ENCODE assay signal across 1 cellular context in the genomic region with DNA sequence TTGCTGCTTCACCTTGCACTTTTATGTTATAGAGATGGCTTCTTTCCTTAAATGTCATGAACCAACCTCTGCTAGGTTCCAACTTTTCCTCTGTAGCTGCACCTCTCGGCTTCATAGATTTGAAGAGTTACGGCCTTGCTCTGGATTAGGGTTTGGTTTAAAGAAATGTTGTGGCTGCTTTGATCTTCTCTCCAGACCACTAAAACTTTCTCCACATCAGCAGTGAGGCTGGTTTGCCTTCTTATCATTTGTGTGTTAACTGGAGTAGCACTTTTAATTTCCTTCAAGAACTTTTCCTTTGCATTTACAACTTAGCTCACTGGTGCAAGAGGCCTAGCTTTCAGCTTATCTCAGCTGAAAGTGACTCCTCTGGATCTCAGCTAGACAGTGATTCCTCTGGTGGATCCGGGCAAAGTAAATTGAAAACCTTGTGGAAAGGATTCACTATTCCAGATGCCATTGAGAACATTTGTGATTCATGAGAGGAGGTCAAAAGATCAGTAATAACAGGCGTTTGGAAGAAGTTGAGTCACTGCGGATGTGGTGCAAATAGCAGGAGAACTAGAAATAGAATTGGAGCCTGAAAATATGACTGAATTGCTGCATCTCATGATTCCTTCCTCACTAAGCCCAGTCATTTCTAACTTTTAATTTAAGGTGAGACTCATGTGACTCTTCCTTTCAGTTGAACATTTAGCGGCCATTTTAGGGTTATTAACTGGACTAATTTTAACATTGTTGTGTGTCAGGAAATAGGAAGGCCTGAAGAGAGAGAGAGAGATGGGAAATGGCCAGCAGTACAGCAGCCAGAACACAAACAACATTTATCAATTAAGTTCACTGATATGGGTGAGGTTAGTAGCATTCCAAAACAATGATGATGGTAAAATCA.
TF ChIP-seq lines count a peak whose summit lies in the region.

No MANE protein-coding gene starts in this region.

TF ChIP-seq in GM12878, 131 proteins besides CTCF, POLR2A, EP300 and RAD21 (continued from another document and continues in another):
- TF ChIP-seq NRF1 (conservative IDR thresholded peaks at IDR 0.05; ENCODE audit: low read depth, low read length) (no peak), CEBPZ (IDR thresholded peaks at IDR 0.05; ENCODE audit: low read depth, low read length) (no peak), NKRF (conservative IDR thresholded peaks at IDR 0.05) (no peak), SMAD1 (IDR thresholded peaks at IDR 0.05; ENCODE audit: low read depth, partially characterized antibody) (peak; percentile 87), BRCA1 (IDR thresholded peaks at IDR 0.05; ENCODE audit: low read depth, low read length) (no peak), CBX5 (IDR thresholded peaks at IDR 0.05; ENCODE audit: low read depth) (peak; percentile 68; the same call in 1 of the 2 replicates), GABPA (IDR thresholded peaks at IDR 0.05; ENCODE audit: low read depth) (peak; percentile 72), TCF12 (IDR thresholded peaks at IDR 0.05; ENCODE audit: low read depth, low read length) (peak; percentile 57; the same call in 1 of the 2 replicates), ATF7 (IDR thresholded peaks at IDR 0.05; ENCODE audit: low read depth) (peak; percentile 95), CBX3 (IDR thresholded peaks at IDR 0.05; ENCODE audit: borderline replicate concordance, low read depth) (no peak), HDAC2 (IDR thresholded peaks at IDR 0.05) (no peak), ZNF274 (IDR thresholded peaks at IDR 0.05; ENCODE audit: insufficient read depth, insufficient read length) (no peak), CHD4 (IDR thresholded peaks at IDR 0.05) (no peak), IRF4 (IDR thresholded peaks at IDR 0.05; ENCODE audit: low read depth, low read length) (peak; percentile 89), FOXK2 (IDR thresholded peaks at IDR 0.05) (no peak), NBN (IDR thresholded peaks at IDR 0.05) (peak; percentile 82; the same call in 1 of the 2 replicates), YBX1 (IDR thresholded peaks at IDR 0.05) (no peak), MTA3 (IDR thresholded peaks at IDR 0.05; ENCODE audit: borderline replicate concordance, low read length) (peak; percentile 96; the same call in 1 of the 2 replicates), HCFC1 (IDR thresholded peaks at IDR 0.05; ENCODE audit: low read length) (no peak), TCF3 (IDR thresholded peaks at IDR 0.05; ENCODE audit: borderline replicate concordance, insufficient read depth, low read depth, low read length) (no peak; the same call in 1 of the 2 replicates), ZBTB4 (CRISPR knock-in tag; IDR thresholded peaks at IDR 0.05) (no peak), STAT1 (conservative IDR thresholded peaks at IDR 0.05) (no peak), IRF3 (IDR thresholded peaks at IDR 0.05) (no peak), POLR2AphosphoS5 (IDR thresholded peaks at IDR 0.05; ENCODE audit: low read length) (peak; percentile 61; the same call in 1 of the 2 replicates), RELB (IDR thresholded peaks at IDR 0.05; ENCODE audit: low read depth) (peak; percentile 97), SREBF2 (IDR thresholded peaks at IDR 0.05; ENCODE audit: low read length) (no peak), EZH2 (IDR thresholded peaks at IDR 0.05; ENCODE audit: borderline replicate concordance, control insufficient read depth, low read depth, low read length) (no peak), SRF (IDR thresholded peaks at IDR 0.05; ENCODE audit: low read depth in 2 of 2, low read length in 2 of 2) (peak in 1 of 2 experiments; percentile 38; a peak in 1 of 4 replicates), E2F8 (IDR thresholded peaks at IDR 0.05; ENCODE audit: low read depth, partially characterized antibody) (no peak), ASH2L (IDR thresholded peaks at IDR 0.05; ENCODE audit: borderline replicate concordance, low read depth) (no peak), MYC (IDR thresholded peaks at IDR 0.05; ENCODE audit: insufficient read depth, insufficient read length, insufficient replicate concordance, low read length, severe bottlenecking) (no peak), NR2F1 (conservative IDR thresholded peaks at IDR 0.05) (peak; percentile 99), BACH1 (IDR thresholded peaks at IDR 0.05; ENCODE audit: borderline replicate concordance) (peak; percentile 90; the same call in 1 of the 2 replicates)
- TF ChIP-seq, protein P1, sequence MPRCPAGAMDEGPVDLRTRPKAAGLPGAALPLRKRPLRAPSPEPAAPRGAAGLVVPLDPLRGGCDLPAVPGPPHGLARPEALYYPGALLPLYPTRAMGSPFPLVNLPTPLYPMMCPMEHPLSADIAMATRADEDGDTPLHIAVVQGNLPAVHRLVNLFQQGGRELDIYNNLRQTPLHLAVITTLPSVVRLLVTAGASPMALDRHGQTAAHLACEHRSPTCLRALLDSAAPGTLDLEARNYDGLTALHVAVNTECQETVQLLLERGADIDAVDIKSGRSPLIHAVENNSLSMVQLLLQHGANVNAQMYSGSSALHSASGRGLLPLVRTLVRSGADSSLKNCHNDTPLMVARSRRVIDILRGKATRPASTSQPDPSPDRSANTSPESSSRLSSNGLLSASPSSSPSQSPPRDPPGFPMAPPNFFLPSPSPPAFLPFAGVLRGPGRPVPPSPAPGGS (IDR thresholded peaks at IDR 0.05; ENCODE audit: borderline replicate concordance, insufficient read depth, low read depth, low read length, poor library complexity, severe bottlenecking): peak; percentile 87
- TF ChIP-seq, protein P2, sequence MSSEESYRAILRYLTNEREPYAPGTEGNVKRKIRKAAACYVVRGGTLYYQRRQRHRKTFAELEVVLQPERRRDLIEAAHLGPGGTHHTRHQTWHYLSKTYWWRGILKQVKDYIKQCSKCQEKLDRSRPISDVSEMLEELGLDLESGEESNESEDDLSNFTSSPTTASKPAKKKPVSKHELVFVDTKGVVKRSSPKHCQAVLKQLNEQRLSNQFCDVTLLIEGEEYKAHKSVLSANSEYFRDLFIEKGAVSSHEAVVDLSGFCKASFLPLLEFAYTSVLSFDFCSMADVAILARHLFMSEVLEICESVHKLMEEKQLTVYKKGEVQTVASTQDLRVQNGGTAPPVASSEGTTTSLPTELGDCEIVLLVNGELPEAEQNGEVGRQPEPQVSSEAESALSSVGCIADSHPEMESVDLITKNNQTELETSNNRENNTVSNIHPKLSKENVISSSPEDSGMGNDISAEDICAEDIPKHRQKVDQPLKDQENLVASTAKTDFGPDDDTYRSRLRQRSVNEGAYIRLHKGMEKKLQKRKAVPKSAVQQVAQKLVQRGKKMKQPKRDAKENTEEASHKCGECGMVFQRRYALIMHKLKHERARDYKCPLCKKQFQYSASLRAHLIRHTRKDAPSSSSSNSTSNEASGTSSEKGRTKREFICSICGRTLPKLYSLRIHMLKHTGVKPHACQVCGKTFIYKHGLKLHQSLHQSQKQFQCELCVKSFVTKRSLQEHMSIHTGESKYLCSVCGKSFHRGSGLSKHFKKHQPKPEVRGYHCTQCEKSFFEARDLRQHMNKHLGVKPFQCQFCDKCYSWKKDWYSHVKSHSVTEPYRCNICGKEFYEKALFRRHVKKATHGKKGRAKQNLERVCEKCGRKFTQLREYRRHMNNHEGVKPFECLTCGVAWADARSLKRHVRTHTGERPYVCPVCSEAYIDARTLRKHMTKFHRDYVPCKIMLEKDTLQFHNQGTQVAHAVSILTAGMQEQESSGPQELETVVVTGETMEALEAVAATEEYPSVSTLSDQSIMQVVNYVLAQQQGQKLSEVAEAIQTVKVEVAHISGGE (CRISPR knock-in tag; IDR thresholded peaks at IDR 0.05): no peak
